1 cellular context compared by ENCODE assay signal in the genomic region with DNA sequence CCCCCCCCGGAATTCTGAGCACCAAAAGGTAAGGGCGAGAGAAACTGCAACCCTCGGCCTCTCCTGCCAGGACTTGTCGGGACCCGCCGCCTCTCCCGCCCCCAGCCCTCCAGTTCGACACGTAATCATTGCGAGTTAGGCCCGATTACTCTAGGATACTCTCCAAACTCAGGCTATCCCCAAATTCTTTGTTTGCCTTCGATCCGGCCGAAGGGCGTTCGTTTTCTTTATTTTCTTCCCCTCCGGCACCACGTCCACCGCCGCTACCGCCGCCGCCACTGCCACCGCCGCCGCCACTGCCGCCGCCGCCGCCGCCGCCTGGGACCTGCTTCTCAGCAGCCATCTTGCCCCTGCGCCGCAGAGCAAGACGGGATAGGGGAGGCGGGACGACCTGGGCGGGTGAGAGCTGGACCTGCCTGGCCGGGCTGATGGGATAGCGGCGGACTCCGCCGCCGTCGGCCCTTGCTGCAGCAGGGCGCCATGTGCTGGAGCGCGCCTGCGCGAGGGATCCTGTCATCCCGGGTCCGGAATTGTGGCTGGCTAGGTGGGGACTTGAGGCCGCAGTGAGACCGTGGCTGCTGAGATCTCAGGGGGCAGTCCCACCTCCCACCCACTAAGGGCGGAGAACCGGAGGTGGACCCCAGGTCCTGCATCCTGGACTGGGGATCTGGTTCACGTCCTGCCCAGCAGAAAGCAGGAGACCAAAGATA.
A peak's percentile ranks its signal among the peaks of the same experiment; 100 is the strongest.
TF ChIP-seq lines count a peak whose summit lies in the region.

Gene SRP68 (minus strand): TSS at position 369 of the 710 bp plus-strand sequence. CDS start 26 bp downstream, at position 343.

TF ChIP-seq in HepG2, 621 proteins besides CTCF, POLR2A, EP300 and RAD21 (continued from another document and continues in another):
- TF ChIP-seq AFF4 (CRISPR knock-in tag; IDR thresholded peaks at IDR 0.05): no peak
- TF ChIP-seq ZNF776 (CRISPR knock-in tag; IDR thresholded peaks at IDR 0.05): peak; percentile 93
- peak; percentile 94 for TF ChIP-seq SALL1 (CRISPR knock-in tag; IDR thresholded peaks at IDR 0.05)
- TF ChIP-seq, protein P1, sequence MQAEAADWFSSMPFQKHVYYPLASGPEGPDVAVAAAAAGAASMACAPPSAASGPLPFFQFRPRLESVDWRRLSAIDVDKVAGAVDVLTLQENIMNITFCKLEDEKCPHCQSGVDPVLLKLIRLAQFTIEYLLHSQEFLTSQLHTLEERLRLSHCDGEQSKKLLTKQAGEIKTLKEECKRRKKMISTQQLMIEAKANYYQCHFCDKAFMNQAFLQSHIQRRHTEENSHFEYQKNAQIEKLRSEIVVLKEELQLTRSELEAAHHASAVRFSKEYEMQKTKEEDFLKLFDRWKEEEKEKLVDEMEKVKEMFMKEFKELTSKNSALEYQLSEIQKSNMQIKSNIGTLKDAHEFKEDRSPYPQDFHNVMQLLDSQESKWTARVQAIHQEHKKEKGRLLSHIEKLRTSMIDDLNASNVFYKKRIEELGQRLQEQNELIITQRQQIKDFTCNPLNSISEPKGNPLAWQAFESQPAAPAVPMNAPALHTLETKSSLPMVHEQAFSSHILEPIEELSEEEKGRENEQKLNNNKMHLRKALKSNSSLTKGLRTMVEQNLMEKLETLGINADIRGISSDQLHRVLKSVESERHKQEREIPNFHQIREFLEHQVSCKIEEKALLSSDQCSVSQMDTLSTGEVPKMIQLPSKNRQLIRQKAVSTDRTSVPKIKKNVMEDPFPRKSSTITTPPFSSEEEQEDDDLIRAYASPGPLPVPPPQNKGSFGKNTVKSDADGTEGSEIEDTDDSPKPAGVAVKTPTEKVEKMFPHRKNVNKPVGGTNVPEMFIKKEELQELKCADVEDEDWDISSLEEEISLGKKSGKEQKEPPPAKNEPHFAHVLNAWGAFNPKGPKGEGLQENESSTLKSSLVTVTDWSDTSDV (CRISPR knock-in tag; IDR thresholded peaks at IDR 0.05): peak; percentile 98
- TF ChIP-seq IKZF4 (CRISPR knock-in tag; IDR thresholded peaks at IDR 0.05; ENCODE audit: borderline replicate concordance, low read depth, not compliant biosample characterization): peak; percentile 89
- no peak for TF ChIP-seq ZNF432 (CRISPR knock-in tag; IDR thresholded peaks at IDR 0.05; ENCODE audit: borderline replicate concordance)
- peak; percentile 88 for TF ChIP-seq ZNF570 (CRISPR knock-in tag; IDR thresholded peaks at IDR 0.05; ENCODE audit: borderline replicate concordance)
- TF ChIP-seq ZNF792 (CRISPR knock-in tag; IDR thresholded peaks at IDR 0.05): peak; percentile 94
- TF ChIP-seq ONECUT2 (CRISPR knock-in tag; IDR thresholded peaks at IDR 0.05): no peak
- TF ChIP-seq ZNF235 (CRISPR knock-in tag; IDR thresholded peaks at IDR 0.05; ENCODE audit: borderline replicate concordance): peak; percentile 93; the same call in 1 of the 2 replicates
- TF ChIP-seq SNAPC2 (CRISPR knock-in tag; IDR thresholded peaks at IDR 0.05): no peak
- TF ChIP-seq HNRNPLL (IDR thresholded peaks at IDR 0.05; ENCODE audit: low read depth, low read length, poor library complexity, severe bottlenecking): peak; percentile 49
- TF ChIP-seq KLF12 (CRISPR knock-in tag; IDR thresholded peaks at IDR 0.05; ENCODE audit: borderline replicate concordance): 0 out of 2 replicates have a peak, but pooled peaks have one; percentile 81
- TF ChIP-seq ZSCAN20 (CRISPR knock-in tag; IDR thresholded peaks at IDR 0.05; ENCODE audit: borderline replicate concordance): peak; percentile 53; the same call in 1 of the 2 replicates
- TF ChIP-seq ZFP90 (CRISPR knock-in tag; IDR thresholded peaks at IDR 0.05; ENCODE audit: borderline replicate concordance): peak; percentile 41; the same call in 1 of the 2 replicates
- TF ChIP-seq DMAP1 (CRISPR knock-in tag; IDR thresholded peaks at IDR 0.05): peak; percentile 79
- TF ChIP-seq EHMT2 (IDR thresholded peaks at IDR 0.05; ENCODE audit: borderline replicate concordance, low read depth, low read length): no peak
- TF ChIP-seq ZBTB7A (CRISPR knock-in tag; IDR thresholded peaks at IDR 0.05): peak; percentile 76; the same call in 1 of the 2 replicates
- peak; percentile 90 for TF ChIP-seq TBX2 (CRISPR knock-in tag; IDR thresholded peaks at IDR 0.05; ENCODE audit: borderline replicate concordance)
- TF ChIP-seq WIZ (CRISPR knock-in tag; IDR thresholded peaks at IDR 0.05): no peak; the same call in 1 of the 2 replicates
- TF ChIP-seq NFIC (IDR thresholded peaks at IDR 0.05; ENCODE audit: low read length): no peak
- peak; percentile 69 for TF ChIP-seq MNT (IDR thresholded peaks at IDR 0.05)
- no peak for TF ChIP-seq ADNP (CRISPR knock-in tag; IDR thresholded peaks at IDR 0.05)
- peak; percentile 77; the same call in 1 of the 2 replicates for TF ChIP-seq ZNF552 (CRISPR knock-in tag; IDR thresholded peaks at IDR 0.05; ENCODE audit: borderline replicate concordance)
- no peak for TF ChIP-seq ZBTB10 (CRISPR knock-in tag; IDR thresholded peaks at IDR 0.05; ENCODE audit: borderline replicate concordance)
- TF ChIP-seq NPAS2 (CRISPR knock-in tag; IDR thresholded peaks at IDR 0.05; ENCODE audit: borderline replicate concordance): no peak
- TF ChIP-seq, protein P2, sequence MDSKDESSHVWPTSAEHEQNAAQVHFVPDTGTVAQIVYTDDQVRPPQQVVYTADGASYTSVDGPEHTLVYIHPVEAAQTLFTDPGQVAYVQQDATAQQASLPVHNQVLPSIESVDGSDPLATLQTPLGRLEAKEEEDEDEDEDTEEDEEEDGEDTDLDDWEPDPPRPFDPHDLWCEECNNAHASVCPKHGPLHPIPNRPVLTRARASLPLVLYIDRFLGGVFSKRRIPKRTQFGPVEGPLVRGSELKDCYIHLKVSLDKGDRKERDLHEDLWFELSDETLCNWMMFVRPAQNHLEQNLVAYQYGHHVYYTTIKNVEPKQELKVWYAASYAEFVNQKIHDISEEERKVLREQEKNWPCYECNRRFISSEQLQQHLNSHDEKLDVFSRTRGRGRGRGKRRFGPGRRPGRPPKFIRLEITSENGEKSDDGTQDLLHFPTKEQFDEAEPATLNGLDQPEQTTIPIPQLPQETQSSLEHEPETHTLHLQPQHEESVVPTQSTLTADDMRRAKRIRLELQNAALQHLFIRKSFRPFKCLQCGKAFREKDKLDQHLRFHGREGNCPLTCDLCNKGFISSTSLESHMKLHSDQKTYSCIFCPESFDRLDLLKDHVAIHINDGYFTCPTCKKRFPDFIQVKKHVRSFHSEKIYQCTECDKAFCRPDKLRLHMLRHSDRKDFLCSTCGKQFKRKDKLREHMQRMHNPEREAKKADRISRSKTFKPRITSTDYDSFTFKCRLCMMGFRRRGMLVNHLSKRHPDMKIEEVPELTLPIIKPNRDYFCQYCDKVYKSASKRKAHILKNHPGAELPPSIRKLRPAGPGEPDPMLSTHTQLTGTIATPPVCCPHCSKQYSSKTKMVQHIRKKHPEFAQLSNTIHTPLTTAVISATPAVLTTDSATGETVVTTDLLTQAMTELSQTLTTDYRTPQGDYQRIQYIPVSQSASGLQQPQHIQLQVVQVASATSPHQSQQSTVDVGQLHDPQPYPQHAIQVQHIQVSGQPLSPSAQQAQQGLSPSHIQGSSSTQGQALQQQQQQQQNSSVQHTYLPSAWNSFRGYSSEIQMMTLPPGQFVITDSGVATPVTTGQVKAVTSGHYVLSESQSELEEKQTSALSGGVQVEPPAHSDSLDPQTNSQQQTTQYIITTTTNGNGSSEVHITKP (CRISPR knock-in tag; IDR thresholded peaks at IDR 0.05; ENCODE audit: low read depth): no peak
- no peak for TF ChIP-seq PHB2 (IDR thresholded peaks at IDR 0.05; ENCODE audit: partially characterized antibody)
- no peak for TF ChIP-seq SP140L (CRISPR knock-in tag; IDR thresholded peaks at IDR 0.05; ENCODE audit: borderline replicate concordance)
- peak; percentile 100 for TF ChIP-seq ZNF574 (CRISPR knock-in tag; IDR thresholded peaks at IDR 0.05)
- TF ChIP-seq ZFY (CRISPR knock-in tag; IDR thresholded peaks at IDR 0.05): peak; percentile 98
- TF ChIP-seq CBX5 (CRISPR knock-in tag; IDR thresholded peaks at IDR 0.05; ENCODE audit: borderline replicate concordance): no peak; the same call in 1 of the 2 replicates
- TF ChIP-seq, protein P3, sequence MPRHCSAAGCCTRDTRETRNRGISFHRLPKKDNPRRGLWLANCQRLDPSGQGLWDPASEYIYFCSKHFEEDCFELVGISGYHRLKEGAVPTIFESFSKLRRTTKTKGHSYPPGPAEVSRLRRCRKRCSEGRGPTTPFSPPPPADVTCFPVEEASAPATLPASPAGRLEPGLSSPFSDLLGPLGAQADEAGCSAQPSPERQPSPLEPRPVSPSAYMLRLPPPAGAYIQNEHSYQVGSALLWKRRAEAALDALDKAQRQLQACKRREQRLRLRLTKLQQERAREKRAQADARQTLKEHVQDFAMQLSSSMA (CRISPR knock-in tag; IDR thresholded peaks at IDR 0.05): peak; percentile 95
- TF ChIP-seq HNRNPUL1 (IDR thresholded peaks at IDR 0.05; ENCODE audit: low read depth, low read length): no peak
- peak; percentile 100 for TF ChIP-seq ZFX (CRISPR knock-in tag; IDR thresholded peaks at IDR 0.05; ENCODE audit: low read depth)
